Comparison of ENCODE assay signal across 12 cellular contexts in genomic region chr18:12645751-12646203, GRCh38. TPM values are rescaled to one million over a fixed set of nuclear protein-coding genes. Genes with fewer than 3 reads are reported as not detected.
A peak's percentile ranks its signal among the peaks of the same experiment; 100 is the strongest.
DNase-seq lines count a peak whose midpoint lies in the region; ATAC-seq and TF ChIP-seq lines count a peak whose summit lies in the region.
"Had no signal": no experiment of that assay in that cellular context is flagged by ENCODE, and none has a peak within 500 bp of the region (broad histone marks: within the 10 kb centered on the region; RNA-seq: fewer than 3 reads in every experiment).

No MANE protein-coding gene starts in this region.

- peaks cover 0 to 54% (median 19%) of the 10 kb centered on the region in 12 donors for H3K4me1 ChIP-seq in heart left ventricle

- TF ChIP-seq CTCF in heart left ventricle (IDR thresholded peaks at IDR 0.05) (no peak), GM10266 (IDR thresholded peaks at IDR 0.05; ENCODE audit: control insufficient read depth, insufficient read depth, low read depth, missing control alignments) (no peak), glutamatergic neuron (IDR thresholded peaks at IDR 0.05; ENCODE audit: partially characterized antibody, unreplicated experiment) (no peak)

- H3K4me3 Mint-ChIP-seq in glutamatergic neuron (ENCODE audit: unreplicated experiment): no peak overlapping the region
- H3K4me3 Mint-ChIP-seq: activated CD8-positive, alpha-beta memory T cell treated with anti-CD3 and anti-CD28 coated beads, Interleukin-2, amount 10 ng/mL, durations not matched to agents 7 days and 5 days; effector memory CD8-positive, alpha-beta T cell; neural crest cell had no signal

- H3K9me3 Mint-ChIP-seq in glutamatergic neuron (ENCODE audit: unreplicated experiment): no peaks in the 10 kb centered on the region
- H3K9me3 Mint-ChIP-seq: effector memory CD8-positive, alpha-beta T cell; neural crest cell had no signal

- H3K36me3 Mint-ChIP-seq in glutamatergic neuron (ENCODE audit: unreplicated experiment): no peaks in the 10 kb centered on the region

- 34 to 38% (median 36%) methylated on average over 10 of the region's 10 CpGs for WGBS in heart left ventricle, 4 donors

- no peak for TF ChIP-seq POLR2A in heart left ventricle (IDR thresholded peaks at IDR 0.05)

- peak; percentile 90 for DNase-seq in G401 (ENCODE audit: low spot score)
- peak; percentile 91 for DNase-seq in SK-MEL-5 (ENCODE audit: low read depth, low spot score)
- DNase-seq in heart left ventricle: peak in 4 of 5 donors; percentile 64 to 77 (median 68)
- peak; percentile 56 for DNase-seq in renal cortical epithelial cell (ENCODE audit: low read depth)
- DNase-seq in GM10266 (ENCODE audit: extremely low spot score): no peak
- no peak for DNase-seq in amniotic stem cell (lab: John Stamatoyannopoulos, UW)
- DNase-seq in glutamatergic neuron: no peak
- no peak for DNase-seq in activated CD4-positive, alpha-beta T cell treated with anti-CD3 and anti-CD28 coated beads, Interleukin-2, amount 50 U/mL, for 48 hours
- DNase-seq: activated CD8-positive, alpha-beta memory T cell treated with anti-CD3 and anti-CD28 coated beads, Interleukin-2, amount 10 ng/mL, durations not matched to agents 7 days and 5 days; Caco-2; effector memory CD8-positive, alpha-beta T cell had no signal

- ATAC-seq in heart left ventricle: peak; percentile 96 to 98 (median 96)
- ATAC-seq: activated CD8-positive, alpha-beta memory T cell treated with anti-CD3 and anti-CD28 coated beads, Interleukin-2, amount 10 ng/mL, durations not matched to agents 7 days and 5 days; effector memory CD8-positive, alpha-beta T cell had no signal

- peak overlapping the region in 5 of 12 donors; percentile 11 to 32 (median 22) for H3K4me3 ChIP-seq in heart left ventricle

- peaks cover 0 to 4% (median 0%) of the 10 kb centered on the region in 9 donors for H3K36me3 ChIP-seq in heart left ventricle

- intact Hi-C loops in heart left ventricle (cut with DNase I): loop anchor here in 3 of 10 donors (5.0 to 10.0 kb wide), 2 partner anchors 48 to 91 kb away; no protein-coding TSS in a partner anchor

- H3K9me3 ChIP-seq in heart left ventricle: no peaks in the 10 kb centered on the region
- H3K9me3 ChIP-seq: Caco-2 had no signal

- H3K4me1 Mint-ChIP-seq in glutamatergic neuron (ENCODE audit: low read depth, unreplicated experiment): no peaks in the 10 kb centered on the region
- H3K4me1 Mint-ChIP-seq: activated CD8-positive, alpha-beta memory T cell treated with anti-CD3 and anti-CD28 coated beads, Interleukin-2, amount 10 ng/mL, durations not matched to agents 7 days and 5 days had no signal

- no peak overlapping the region for H3K27ac Mint-ChIP-seq in glutamatergic neuron (ENCODE audit: unreplicated experiment)
- H3K27ac Mint-ChIP-seq: activated CD8-positive, alpha-beta memory T cell treated with anti-CD3 and anti-CD28 coated beads, Interleukin-2, amount 10 ng/mL, durations not matched to agents 7 days and 5 days; effector memory CD8-positive, alpha-beta T cell had no signal

- peak overlapping the region; percentile 46 to 91 (median 76) for H3K27ac ChIP-seq in heart left ventricle

- in situ Hi-C loops in G401 (cut with HindIII; ENCODE audit: low sequenced_read_pairs): no loop called here
- in situ Hi-C loops in SK-MEL-5 (cut with HindIII; ENCODE audit: low pct_unique_long_range_greater_than_20kb, low sequenced_read_pairs): no loop called here

- H3K27me3 Mint-ChIP-seq in glutamatergic neuron (ENCODE audit: unreplicated experiment): no peaks in the 10 kb centered on the region

- no peaks in the 10 kb centered on the region for H3K27me3 ChIP-seq in heart left ventricle

RNA-seq across cellular contexts. Expression of gene SPIRE1, which starts 12.1 kb away (rescaled TPM):
- total RNA-seq in G401 (2014; rRNA removed; shearing (Covaris generic)): 32.9 and 35.0 TPM in 2 replicates
- total RNA-seq in SK-MEL-5 (2014; rRNA removed; shearing (Covaris generic)): 55.6 and 59.3 TPM in 2 replicates
- 29.9 and 45.4 TPM in 2 replicates for polyA plus RNA-seq in SK-MEL-5 (2015; cell fraction: cytosol; rRNA removed)
- polyA plus RNA-seq in SK-MEL-5 (2015; cell fraction: nucleus; rRNA removed): 32.1 and 52.9 TPM in 2 replicates
- total RNA-seq in heart left ventricle (10 to 100 TPM; 35.8 to 67.6 (median 48.0) TPM), renal cortical epithelial cell (30.0 and 45.9 TPM in 2 replicates), glutamatergic neuron (ENCODE audit: unreplicated experiment) (29.9 TPM)
- polyA plus RNA-seq in heart left ventricle: 10 to 100 TPM in 1 of 2 donors, 1 to 10 TPM in 1; 8.3 to 28.2 TPM

RNA-seq across cellular contexts. Expression of gene CEP76, which starts 56.7 kb away (rescaled TPM):
- 21.7 and 22.4 TPM in 2 replicates for total RNA-seq in G401 (2014; rRNA removed; shearing (Covaris generic))
- total RNA-seq in SK-MEL-5 (2014; rRNA removed; shearing (Covaris generic)): 9.0 and 12.6 TPM in 2 replicates
- polyA plus RNA-seq in SK-MEL-5 (2015; cell fraction: cytosol; rRNA removed): 6.4 and 8.3 TPM in 2 replicates
- 11.5 and 19.3 TPM in 2 replicates for polyA plus RNA-seq in SK-MEL-5 (2015; cell fraction: nucleus; rRNA removed)
- 1 to 10 TPM; 1.6 to 7.9 (median 4.4) TPM for total RNA-seq in heart left ventricle
- polyA plus RNA-seq in heart left ventricle: 1 to 10 TPM; 1.3 to 3.2 TPM
- 13.7 and 14.3 TPM in 2 replicates for total RNA-seq in renal cortical epithelial cell
- 19.2 TPM for total RNA-seq in glutamatergic neuron (ENCODE audit: unreplicated experiment)

RNA-seq across cellular contexts. Expression of gene PSMG2, which starts 57.1 kb away (rescaled TPM):
- total RNA-seq in G401 (2014; rRNA removed; shearing (Covaris generic)): 106 and 123 TPM in 2 replicates
- total RNA-seq in SK-MEL-5 (2014; rRNA removed; shearing (Covaris generic)): 99.7 and 116 TPM in 2 replicates
- 54.0 and 78.2 TPM in 2 replicates for polyA plus RNA-seq in SK-MEL-5 (2015; cell fraction: cytosol; rRNA removed)
- polyA plus RNA-seq in SK-MEL-5 (2015; cell fraction: nucleus; rRNA removed): 53.1 and 61.6 TPM in 2 replicates
- total RNA-seq in heart left ventricle (10 to 100 TPM; 35.8 to 61.5 (median 44.7) TPM), renal cortical epithelial cell (52.8 and 111 TPM in 2 replicates), glutamatergic neuron (ENCODE audit: unreplicated experiment) (48.7 TPM)
- polyA plus RNA-seq in heart left ventricle: 10 to 100 TPM; 55.5 to 65.7 TPM

Comparison
In these comparisons a context has a peak if more than half of its experiments do, and no peak if none do; other contexts are left out.
1. DNase-seq: peak in G401 (single experiment), SK-MEL-5 (single experiment), heart left ventricle (4 of 5) and renal cortical epithelial cell (single experiment); none in GM10266 (single experiment), amniotic stem cell (single experiment), glutamatergic neuron (single experiment) and activated CD4-positive, alpha-beta T cell treated with anti-CD3 and anti-CD28 coated beads, Interleukin-2, amount 50 U/mL, for 48 hours (0 of 2).